ENCODE assay signal across 10 cellular contexts in genomic region chr15:39623550-39623931, GRCh38. TPM values are rescaled to one million over a fixed set of nuclear protein-coding genes. Genes with fewer than 3 reads are reported as not detected.
DNase-seq lines count a peak whose midpoint lies in the region; ATAC-seq and TF ChIP-seq lines count a peak whose summit lies in the region.
"Had no signal": no experiment of that assay in that cellular context is flagged by ENCODE, and none has a peak within 500 bp of the region (broad histone marks: within the 10 kb centered on the region; RNA-seq: fewer than 3 reads in every experiment).

No MANE protein-coding gene starts in this region.

- H3K4me3 Mint-ChIP-seq in activated naive CD4-positive, alpha-beta T cell treated with anti-CD3 and anti-CD28 coated beads, Interleukin-2, amount 10 ng/mL, durations not matched to agents 7 days and 5 days: peak overlapping the region; percentile 28

- CTCF ChIA-PET in activated naive CD4-positive, alpha-beta T cell treated with anti-CD3 and anti-CD28 coated beads, Interleukin-2, amount 10 ng/mL, durations not matched to agents 7 days and 5 days (lab: Charles Lee): interaction anchor here (0.9 to 4.6 kb wide), 9 partner anchors 8 to 133 kb away, joined by 3 to 22 read pairs (median 5); no protein-coding TSS in a partner anchor

- H3K27ac Mint-ChIP-seq in activated naive CD4-positive, alpha-beta T cell treated with anti-CD3 and anti-CD28 coated beads, Interleukin-2, amount 10 ng/mL, durations not matched to agents 7 days and 5 days: peak overlapping the region; percentile 98

- H3K4me3 ChIP-seq in GM06990 (replicated peaks; ENCODE audit: low read depth, low read length) (no peak overlapping the region), body of pancreas (no peak overlapping the region)
- H3K4me3 ChIP-seq: SK-N-MC had no signal

- H3K4me1 ChIP-seq in body of pancreas: peaks cover 10% of the 10 kb centered on the region

- 67 to 80% methylated on average over 3 of the region's 3 CpGs for WGBS in body of pancreas, 2 donors

- H3K27ac ChIP-seq in body of pancreas: no peak overlapping the region
- H3K27ac ChIP-seq: SK-N-MC had no signal

- intact Hi-C loops in body of pancreas (cut with DNase I): no loop called here

- peaks cover 67% of the 10 kb centered on the region for H3K4me1 Mint-ChIP-seq in activated naive CD4-positive, alpha-beta T cell treated with anti-CD3 and anti-CD28 coated beads, Interleukin-2, amount 10 ng/mL, durations not matched to agents 7 days and 5 days

- DNase-seq in GM06990 (ENCODE audit: extremely low read depth, insufficient read length): peak; percentile 72
- DNase-seq in activated naive CD4-positive, alpha-beta T cell treated with anti-CD3 and anti-CD28 coated beads, Interleukin-2, amount 10 ng/mL, durations not matched to agents 7 days and 5 days: peak; percentile 68
- DNase-seq in C1 segment of cervical spinal cord (lab: John Stamatoyannopoulos, UW): no peak
- DNase-seq in OCI-M2 (lab: John Stamatoyannopoulos, UW; ENCODE audit: unreplicated experiment): no peak
- DNase-seq in body of pancreas: no peak
- DNase-seq in H4 (ENCODE audit: low spot score): no peak

- H3K9me3 Mint-ChIP-seq in activated naive CD4-positive, alpha-beta T cell treated with anti-CD3 and anti-CD28 coated beads, Interleukin-2, amount 10 ng/mL, durations not matched to agents 7 days and 5 days: peaks cover 14% of the 10 kb centered on the region

- peaks cover 6% of the 10 kb centered on the region for H3K27me3 Mint-ChIP-seq in activated naive CD4-positive, alpha-beta T cell treated with anti-CD3 and anti-CD28 coated beads, Interleukin-2, amount 10 ng/mL, durations not matched to agents 7 days and 5 days

- H3K36me3 ChIP-seq in GM06990 (ENCODE audit: control insufficient read depth, insufficient read depth, low read length) (no peaks in the 10 kb centered on the region), body of pancreas (replicated peaks in 1 of 2; ENCODE audit: insufficient read depth in 1 of 2, low read depth in 2 of 2) (no peaks in the 10 kb centered on the region)

- no peak for TF ChIP-seq POLR2A in body of pancreas (IDR thresholded peaks at IDR 0.05)

- peak; percentile 93 for ATAC-seq in GM19452 (IDR thresholded peaks at IDR 0.05; ENCODE audit: unreplicated experiment)
- ATAC-seq in HG03342 (IDR thresholded peaks at IDR 0.05; ENCODE audit: unreplicated experiment): peak; percentile 88
- no peak for ATAC-seq in body of pancreas
- ATAC-seq: sciatic nerve had no signal

- TF ChIP-seq CTCF in GM06990 (IDR thresholded peaks at IDR 0.05; ENCODE audit: insufficient read depth, low read length, poor library complexity, severe bottlenecking) (no peak), body of pancreas (IDR thresholded peaks at IDR 0.05) (no peak)

- peaks cover 32% of the 10 kb centered on the region for H3K36me3 Mint-ChIP-seq in activated naive CD4-positive, alpha-beta T cell treated with anti-CD3 and anti-CD28 coated beads, Interleukin-2, amount 10 ng/mL, durations not matched to agents 7 days and 5 days

- H3K9me3 ChIP-seq in body of pancreas: no peaks in the 10 kb centered on the region

- no peaks in the 10 kb centered on the region for H3K27me3 ChIP-seq in GM06990 (replicated peaks; ENCODE audit: control insufficient read depth, insufficient read depth, low read length)
- H3K27me3 ChIP-seq in body of pancreas: no peaks in the 10 kb centered on the region

RNA-seq across cellular contexts. Expression of gene THBS1, which starts 42.7 kb away (rescaled TPM):
- total RNA-seq in body of pancreas: 100 to 1,000 TPM; 139 to 398 TPM
- total RNA-seq in H4 (2014; rRNA removed; shearing (Covaris generic)): 277 and 278 TPM in 2 replicates

Comparison
In these comparisons a context has a peak if more than half of its experiments do, and no peak if none do; other contexts are left out.
1. DNase-seq: peak in GM06990 (single experiment) and activated naive CD4-positive, alpha-beta T cell treated with anti-CD3 and anti-CD28 coated beads, Interleukin-2, amount 10 ng/mL, durations not matched to agents 7 days and 5 days (single experiment); none in C1 segment of cervical spinal cord (0 of 14), OCI-M2 (single experiment), body of pancreas (0 of 4) and H4 (single experiment).